1 cellular context compared by ENCODE assay signal in genomic region chr3:37229740-37230139, GRCh38.
TF ChIP-seq lines count a peak whose summit lies in the region.

No MANE protein-coding gene starts in this region.

TF ChIP-seq in K562, 482 proteins besides CTCF, POLR2A, EP300 and RAD21 (continued from another document and continues in another):
- TF ChIP-seq, protein P1, sequence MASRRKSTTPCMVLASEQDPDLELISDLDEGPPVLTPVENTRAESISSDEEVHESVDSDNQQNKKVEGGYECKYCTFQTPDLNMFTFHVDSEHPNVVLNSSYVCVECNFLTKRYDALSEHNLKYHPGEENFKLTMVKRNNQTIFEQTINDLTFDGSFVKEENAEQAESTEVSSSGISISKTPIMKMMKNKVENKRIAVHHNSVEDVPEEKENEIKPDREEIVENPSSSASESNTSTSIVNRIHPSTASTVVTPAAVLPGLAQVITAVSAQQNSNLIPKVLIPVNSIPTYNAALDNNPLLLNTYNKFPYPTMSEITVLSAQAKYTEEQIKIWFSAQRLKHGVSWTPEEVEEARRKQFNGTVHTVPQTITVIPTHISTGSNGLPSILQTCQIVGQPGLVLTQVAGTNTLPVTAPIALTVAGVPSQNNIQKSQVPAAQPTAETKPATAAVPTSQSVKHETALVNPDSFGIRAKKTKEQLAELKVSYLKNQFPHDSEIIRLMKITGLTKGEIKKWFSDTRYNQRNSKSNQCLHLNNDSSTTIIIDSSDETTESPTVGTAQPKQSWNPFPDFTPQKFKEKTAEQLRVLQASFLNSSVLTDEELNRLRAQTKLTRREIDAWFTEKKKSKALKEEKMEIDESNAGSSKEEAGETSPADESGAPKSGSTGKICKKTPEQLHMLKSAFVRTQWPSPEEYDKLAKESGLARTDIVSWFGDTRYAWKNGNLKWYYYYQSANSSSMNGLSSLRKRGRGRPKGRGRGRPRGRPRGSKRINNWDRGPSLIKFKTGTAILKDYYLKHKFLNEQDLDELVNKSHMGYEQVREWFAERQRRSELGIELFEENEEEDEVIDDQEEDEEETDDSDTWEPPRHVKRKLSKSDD (conservative IDR thresholded peaks at IDR 0.05; ENCODE audit: low read length) = no peak
- no peak for TF ChIP-seq COPS2 (conservative IDR thresholded peaks at IDR 0.05)
- no peak for TF ChIP-seq ZNF263 (CRISPR knock-in tag; IDR thresholded peaks at IDR 0.05; ENCODE audit: borderline replicate concordance)
- TF ChIP-seq ZNF79 (CRISPR knock-in tag; IDR thresholded peaks at IDR 0.05; ENCODE audit: low read depth) = no peak
- TF ChIP-seq ZNF707 (CRISPR knock-in tag; conservative IDR thresholded peaks at IDR 0.05) = no peak
- no peak for TF ChIP-seq ATF1 (CRISPR knock-in tag; IDR thresholded peaks at IDR 0.05)
- TF ChIP-seq ATF1 (tag; IDR thresholded peaks at IDR 0.05) = no peak
- peak; percentile 75; the same call in 1 of the 2 replicates for TF ChIP-seq SMAD4 (CRISPR knock-in tag; conservative IDR thresholded peaks at IDR 0.05)
- no peak for TF ChIP-seq BRCA1 (IDR thresholded peaks at IDR 0.05)
- TF ChIP-seq BRCA1 (CRISPR knock-in tag; IDR thresholded peaks at IDR 0.05) = no peak
- TF ChIP-seq RBM22 (IDR thresholded peaks at IDR 0.05; ENCODE audit: low read depth, low read length, poor library complexity, severe bottlenecking) = no peak
- no peak for TF ChIP-seq CCAR2 (IDR thresholded peaks at IDR 0.05; ENCODE audit: low read depth, low read length)
- no peak for TF ChIP-seq ADNP (tag; IDR thresholded peaks at IDR 0.05)
- no peak for TF ChIP-seq KAT7 (CRISPR knock-in tag; IDR thresholded peaks at IDR 0.05; ENCODE audit: borderline replicate concordance)
- TF ChIP-seq CSDE1 (IDR thresholded peaks at IDR 0.05) = no peak
- TF ChIP-seq KDM4B (IDR thresholded peaks at IDR 0.05; ENCODE audit: borderline replicate concordance in 2 of 2, low read depth in 1 of 2) = no peak
- TF ChIP-seq, protein P2, sequence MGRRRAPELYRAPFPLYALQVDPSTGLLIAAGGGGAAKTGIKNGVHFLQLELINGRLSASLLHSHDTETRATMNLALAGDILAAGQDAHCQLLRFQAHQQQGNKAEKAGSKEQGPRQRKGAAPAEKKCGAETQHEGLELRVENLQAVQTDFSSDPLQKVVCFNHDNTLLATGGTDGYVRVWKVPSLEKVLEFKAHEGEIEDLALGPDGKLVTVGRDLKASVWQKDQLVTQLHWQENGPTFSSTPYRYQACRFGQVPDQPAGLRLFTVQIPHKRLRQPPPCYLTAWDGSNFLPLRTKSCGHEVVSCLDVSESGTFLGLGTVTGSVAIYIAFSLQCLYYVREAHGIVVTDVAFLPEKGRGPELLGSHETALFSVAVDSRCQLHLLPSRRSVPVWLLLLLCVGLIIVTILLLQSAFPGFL (CRISPR knock-in tag; IDR thresholded peaks at IDR 0.05) = no peak
- TF ChIP-seq NFE2 (IDR thresholded peaks at IDR 0.05; ENCODE audit: low read depth) = 0 out of 2 replicates have a peak, but pooled peaks have one; percentile 25
- no peak for TF ChIP-seq SUPT5H (IDR thresholded peaks at IDR 0.05)
- no peak for TF ChIP-seq NR2C2 (CRISPR knock-in tag; IDR thresholded peaks at IDR 0.05)
- no peak for TF ChIP-seq NR2C2 (tag; IDR thresholded peaks at IDR 0.05)
- no peak for TF ChIP-seq EWSR1 (IDR thresholded peaks at IDR 0.05; ENCODE audit: borderline replicate concordance, low read depth, partially characterized antibody)
- TF ChIP-seq DACH1 (IDR thresholded peaks at IDR 0.05; ENCODE audit: partially characterized antibody) = no peak
- TF ChIP-seq HDAC6 (IDR thresholded peaks at IDR 0.05; ENCODE audit: low read depth, low read length) = no peak
- TF ChIP-seq ARID3A (IDR thresholded peaks at IDR 0.05; ENCODE audit: borderline replicate concordance, low read depth, low read length) = no peak
- TF ChIP-seq CBX2 (IDR thresholded peaks at IDR 0.05; ENCODE audit: insufficient read depth, low read length, poor library complexity, severe bottlenecking) = no peak
- TF ChIP-seq ZBTB8A (IDR thresholded peaks at IDR 0.05; ENCODE audit: partially characterized antibody) = no peak
- TF ChIP-seq FOS (IDR thresholded peaks at IDR 0.05; ENCODE audit: extremely low read depth, insufficient read length) = no peak
- TF ChIP-seq, protein P3, sequence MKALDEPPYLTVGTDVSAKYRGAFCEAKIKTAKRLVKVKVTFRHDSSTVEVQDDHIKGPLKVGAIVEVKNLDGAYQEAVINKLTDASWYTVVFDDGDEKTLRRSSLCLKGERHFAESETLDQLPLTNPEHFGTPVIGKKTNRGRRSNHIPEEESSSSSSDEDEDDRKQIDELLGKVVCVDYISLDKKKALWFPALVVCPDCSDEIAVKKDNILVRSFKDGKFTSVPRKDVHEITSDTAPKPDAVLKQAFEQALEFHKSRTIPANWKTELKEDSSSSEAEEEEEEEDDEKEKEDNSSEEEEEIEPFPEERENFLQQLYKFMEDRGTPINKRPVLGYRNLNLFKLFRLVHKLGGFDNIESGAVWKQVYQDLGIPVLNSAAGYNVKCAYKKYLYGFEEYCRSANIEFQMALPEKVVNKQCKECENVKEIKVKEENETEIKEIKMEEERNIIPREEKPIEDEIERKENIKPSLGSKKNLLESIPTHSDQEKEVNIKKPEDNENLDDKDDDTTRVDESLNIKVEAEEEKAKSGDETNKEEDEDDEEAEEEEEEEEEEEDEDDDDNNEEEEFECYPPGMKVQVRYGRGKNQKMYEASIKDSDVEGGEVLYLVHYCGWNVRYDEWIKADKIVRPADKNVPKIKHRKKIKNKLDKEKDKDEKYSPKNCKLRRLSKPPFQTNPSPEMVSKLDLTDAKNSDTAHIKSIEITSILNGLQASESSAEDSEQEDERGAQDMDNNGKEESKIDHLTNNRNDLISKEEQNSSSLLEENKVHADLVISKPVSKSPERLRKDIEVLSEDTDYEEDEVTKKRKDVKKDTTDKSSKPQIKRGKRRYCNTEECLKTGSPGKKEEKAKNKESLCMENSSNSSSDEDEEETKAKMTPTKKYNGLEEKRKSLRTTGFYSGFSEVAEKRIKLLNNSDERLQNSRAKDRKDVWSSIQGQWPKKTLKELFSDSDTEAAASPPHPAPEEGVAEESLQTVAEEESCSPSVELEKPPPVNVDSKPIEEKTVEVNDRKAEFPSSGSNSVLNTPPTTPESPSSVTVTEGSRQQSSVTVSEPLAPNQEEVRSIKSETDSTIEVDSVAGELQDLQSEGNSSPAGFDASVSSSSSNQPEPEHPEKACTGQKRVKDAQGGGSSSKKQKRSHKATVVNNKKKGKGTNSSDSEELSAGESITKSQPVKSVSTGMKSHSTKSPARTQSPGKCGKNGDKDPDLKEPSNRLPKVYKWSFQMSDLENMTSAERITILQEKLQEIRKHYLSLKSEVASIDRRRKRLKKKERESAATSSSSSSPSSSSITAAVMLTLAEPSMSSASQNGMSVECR (CRISPR knock-in tag; IDR thresholded peaks at IDR 0.05) = no peak
- peak; percentile 92 for TF ChIP-seq MTA2 (IDR thresholded peaks at IDR 0.05; ENCODE audit: low read depth)
- no peak for TF ChIP-seq GABPA (tag; conservative IDR thresholded peaks at IDR 0.05; ENCODE audit: low read depth)
- no peak; a peak in 1 of 4 replicates for TF ChIP-seq NRF1 (conservative IDR thresholded peaks at IDR 0.05 in 1 of 2, IDR thresholded peaks at IDR 0.05 in 1 of 2)
- no peak for TF ChIP-seq ZFP91 (CRISPR knock-in tag; IDR thresholded peaks at IDR 0.05)
- TF ChIP-seq CBX8 (IDR thresholded peaks at IDR 0.05; ENCODE audit: borderline replicate concordance, extremely low read depth, low read depth, low read length, poor library complexity, severe bottlenecking) = no peak
- TF ChIP-seq, protein P4, sequence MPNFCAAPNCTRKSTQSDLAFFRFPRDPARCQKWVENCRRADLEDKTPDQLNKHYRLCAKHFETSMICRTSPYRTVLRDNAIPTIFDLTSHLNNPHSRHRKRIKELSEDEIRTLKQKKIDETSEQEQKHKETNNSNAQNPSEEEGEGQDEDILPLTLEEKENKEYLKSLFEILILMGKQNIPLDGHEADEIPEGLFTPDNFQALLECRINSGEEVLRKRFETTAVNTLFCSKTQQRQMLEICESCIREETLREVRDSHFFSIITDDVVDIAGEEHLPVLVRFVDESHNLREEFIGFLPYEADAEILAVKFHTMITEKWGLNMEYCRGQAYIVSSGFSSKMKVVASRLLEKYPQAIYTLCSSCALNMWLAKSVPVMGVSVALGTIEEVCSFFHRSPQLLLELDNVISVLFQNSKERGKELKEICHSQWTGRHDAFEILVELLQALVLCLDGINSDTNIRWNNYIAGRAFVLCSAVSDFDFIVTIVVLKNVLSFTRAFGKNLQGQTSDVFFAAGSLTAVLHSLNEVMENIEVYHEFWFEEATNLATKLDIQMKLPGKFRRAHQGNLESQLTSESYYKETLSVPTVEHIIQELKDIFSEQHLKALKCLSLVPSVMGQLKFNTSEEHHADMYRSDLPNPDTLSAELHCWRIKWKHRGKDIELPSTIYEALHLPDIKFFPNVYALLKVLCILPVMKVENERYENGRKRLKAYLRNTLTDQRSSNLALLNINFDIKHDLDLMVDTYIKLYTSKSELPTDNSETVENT (CRISPR knock-in tag; IDR thresholded peaks at IDR 0.05) = no peak
- no peak for TF ChIP-seq ARID3B (CRISPR knock-in tag; IDR thresholded peaks at IDR 0.05; ENCODE audit: borderline replicate concordance)
- TF ChIP-seq PPARD (CRISPR knock-in tag; IDR thresholded peaks at IDR 0.05) = no peak
- no peak for TF ChIP-seq AFF4 (CRISPR knock-in tag; IDR thresholded peaks at IDR 0.05)
- TF ChIP-seq ZC3H11A (IDR thresholded peaks at IDR 0.05; ENCODE audit: low read depth, low read length) = no peak
- peak; percentile 72; the same call in 1 of the 2 replicates for TF ChIP-seq PHB2 (IDR thresholded peaks at IDR 0.05; ENCODE audit: low read depth)
- peak; percentile 18 for TF ChIP-seq ZNF699 (CRISPR knock-in tag; IDR thresholded peaks at IDR 0.05; ENCODE audit: insufficient replicate concordance)
- TF ChIP-seq ZNF583 (CRISPR knock-in tag; IDR thresholded peaks at IDR 0.05) = peak; percentile 45; the same call in 1 of the 2 replicates
- 0 out of 2 replicates have a peak, but pooled peaks have one; percentile 8 for TF ChIP-seq BCOR (IDR thresholded peaks at IDR 0.05)
- peak in 1 of 2 experiments; percentile 74; a peak in 1 of 4 replicates for TF ChIP-seq ARNT (IDR thresholded peaks at IDR 0.05)
- no peak for TF ChIP-seq C11orf30 (IDR thresholded peaks at IDR 0.05; ENCODE audit: low read depth)
- peak; percentile 98 for TF ChIP-seq DPF2 (IDR thresholded peaks at IDR 0.05)
- no peak for TF ChIP-seq NR4A1 (CRISPR knock-in tag; IDR thresholded peaks at IDR 0.05)
- TF ChIP-seq NR4A1 (tag; IDR thresholded peaks at IDR 0.05) = peak; percentile 68; the same call in 1 of the 2 replicates
- no peak for TF ChIP-seq BDP1 (IDR thresholded peaks at IDR 0.05; ENCODE audit: insufficient read depth, insufficient read length)
- no peak for TF ChIP-seq ZKSCAN3 (CRISPR knock-in tag; IDR thresholded peaks at IDR 0.05)
- no peak for TF ChIP-seq BCL6 (CRISPR knock-in tag; IDR thresholded peaks at IDR 0.05)
